ENCODE assay signal across 8 cellular contexts in genomic region chr10:63521389-63522128, GRCh38. TPM values are rescaled to one million over a fixed set of nuclear protein-coding genes. Genes with fewer than 3 reads are reported as not detected.
A peak's percentile ranks its signal among the peaks of the same experiment; 100 is the strongest.
DNase-seq lines count a peak whose midpoint lies in the region; ATAC-seq and TF ChIP-seq lines count a peak whose summit lies in the region.

A gene with protein sequence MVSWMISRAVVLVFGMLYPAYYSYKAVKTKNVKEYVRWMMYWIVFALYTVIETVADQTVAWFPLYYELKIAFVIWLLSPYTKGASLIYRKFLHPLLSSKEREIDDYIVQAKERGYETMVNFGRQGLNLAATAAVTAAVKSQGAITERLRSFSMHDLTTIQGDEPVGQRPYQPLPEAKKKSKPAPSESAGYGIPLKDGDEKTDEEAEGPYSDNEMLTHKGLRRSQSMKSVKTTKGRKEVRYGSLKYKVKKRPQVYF (plus strand): TSS chr10:63521401. CDS start chr10:63521546, 145 bp downstream.

- TF ChIP-seq CTCF in Peyer's patch (IDR thresholded peaks at IDR 0.05), result peak in 1 of 6 experiments; percentile 5
- TF ChIP-seq CTCF in stomach (IDR thresholded peaks at IDR 0.05), result no peak

- H3K4me1 ChIP-seq in Peyer's patch (peaks cover 0 to 23% (median 2%) of the 10 kb centered on the region in 4 donors), stomach (peaks cover 27 to 85% (median 59%) of the 10 kb centered on the region in 4 donors)

- 0 to 1% (median 0%) methylated on average over 4 to 99 of the region's 99 CpGs for WGBS in stomach, 5 donors

- H3K36me3 ChIP-seq in Peyer's patch (no peaks in the 10 kb centered on the region), stomach (no peaks in the 10 kb centered on the region)

- peak within 1 kb of the TSS; percentile 95 to 100 (median 98) for H3K27ac ChIP-seq in Peyer's patch
- peak within 1 kb of the TSS; percentile 99 to 100 (median 99) for H3K27ac ChIP-seq in stomach

- peaks cover 27 to 35% of the 10 kb centered on the region in 2 donors for H3K4me1 Mint-ChIP-seq in natural killer cell treated with Interleukin-12 subunit alpha and Interleukin-12 subunit beta and Interleukin-15 and Interleukin-18, amount 100 ng/mL, for 72 hours (ENCODE audit: low read depth in 2 of 2)

- H3K27me3 Mint-ChIP-seq in natural killer cell treated with Interleukin-12 subunit alpha and Interleukin-12 subunit beta and Interleukin-15 and Interleukin-18, amount 100 ng/mL, for 72 hours, result no peaks in the 10 kb centered on the region

- intact Hi-C loops in stomach (cut with DNase I; ENCODE audit: low total_unique reads), result no loop called here

- H3K36me3 Mint-ChIP-seq in natural killer cell treated with Interleukin-12 subunit alpha and Interleukin-12 subunit beta and Interleukin-15 and Interleukin-18, amount 100 ng/mL, for 72 hours, result no peaks in the 10 kb centered on the region

- in situ Hi-C loops in Caki2 (cut with HindIII; ENCODE audit: low pct_unique_long_range_greater_than_20kb, low sequenced_read_pairs), result no loop called here

- H3K27ac Mint-ChIP-seq in natural killer cell treated with Interleukin-12 subunit alpha and Interleukin-12 subunit beta and Interleukin-15 and Interleukin-18, amount 100 ng/mL, for 72 hours, result peak within 1 kb of the TSS; percentile 54 to 86

- ATAC-seq in GM19372 (IDR thresholded peaks at IDR 0.05; ENCODE audit: low read depth, unreplicated experiment) (peak; percentile 58), HG03521 (IDR thresholded peaks at IDR 0.05; ENCODE audit: unreplicated experiment) (peak; percentile 50)
- peak; percentile 86 to 87 for ATAC-seq in natural killer cell treated with Interleukin-12 subunit alpha and Interleukin-12 subunit beta and Interleukin-15 and Interleukin-18, amount 100 ng/mL, for 72 hours

- no peaks in the 10 kb centered on the region for H3K27me3 ChIP-seq in Peyer's patch
- no peaks in the 10 kb centered on the region for H3K27me3 ChIP-seq in stomach

- peak in 1 of 2 donors; percentile 64 for TF ChIP-seq POLR2A in Peyer's patch (IDR thresholded peaks at IDR 0.05)
- TF ChIP-seq POLR2A in stomach (IDR thresholded peaks at IDR 0.05), result no peak

- H3K9me3 Mint-ChIP-seq in natural killer cell treated with Interleukin-12 subunit alpha and Interleukin-12 subunit beta and Interleukin-15 and Interleukin-18, amount 100 ng/mL, for 72 hours, result no peaks in the 10 kb centered on the region

- TF ChIP-seq EP300 in stomach (IDR thresholded peaks at IDR 0.05), result no peak

- peak; percentile 82 for DNase-seq in Caki2 (ENCODE audit: low read depth)
- DNase-seq in Peyer's patch, result peak; percentile 48 to 84 (median 77)
- peak; percentile 40 for DNase-seq in activated T-helper 9 cell treated with anti-CD3 and anti-CD28 coated beads, Interleukin-2, amount 50 U/mL, for 16 hours (ENCODE audit: low read depth)
- DNase-seq in fibroblast of peridontal ligament (ENCODE audit: extremely low read depth), result peak; percentile 64
- peak; percentile 67 for DNase-seq in natural killer cell treated with Interleukin-12 subunit alpha and Interleukin-12 subunit beta and Interleukin-15 and Interleukin-18, amount 100 ng/mL, for 72 hours (ENCODE audit: low spot score)
- peak; percentile 61 for DNase-seq in stomach

- H3K9me3 ChIP-seq in Peyer's patch (no peaks in the 10 kb centered on the region), stomach (no peaks in the 10 kb centered on the region)

- peak within 1 kb of the TSS; percentile 87 for H3K4me3 Mint-ChIP-seq in natural killer cell treated with Interleukin-12 subunit alpha and Interleukin-12 subunit beta and Interleukin-15 and Interleukin-18, amount 100 ng/mL, for 72 hours

- H3K4me3 ChIP-seq in Peyer's patch (peak within 1 kb of the TSS; percentile 79 to 94 (median 90)), stomach (peak within 1 kb of the TSS; percentile 70 to 90 (median 76))

RNA-seq across cellular contexts. Expression of the gene that starts here (rescaled TPM):
- total RNA-seq in Caki2 (2014; rRNA removed; shearing (Covaris generic); ENCODE audit: low replicate concordance), result 19.7 and 46.7 TPM in 2 replicates
- 10 to 100 TPM; 11.6 to 67.1 (median 44.0) TPM for total RNA-seq in Peyer's patch
- 10 to 100 TPM; 12.7 to 14.8 TPM for total RNA-seq in natural killer cell treated with Interleukin-12 subunit alpha and Interleukin-12 subunit beta and Interleukin-15 and Interleukin-18, amount 100 ng/mL, for 72 hours
- 10 to 100 TPM; 17.1 to 90.4 (median 64.1) TPM for total RNA-seq in stomach
- polyA plus RNA-seq in stomach, result 10 to 100 TPM in 1 of 3 donors, 1 to 10 TPM in 2; 7.3 to 11.3 (median 7.4) TPM

Comparison
In these comparisons a context has a peak if more than half of its experiments do, and no peak if none do; other contexts are left out.
1. Peak in every context shown above with its lines: DNase-seq, ATAC-seq, H3K4me3 ChIP-seq and H3K27ac ChIP-seq.